ENCODE assay signal across 18 cellular contexts in the genomic region with DNA sequence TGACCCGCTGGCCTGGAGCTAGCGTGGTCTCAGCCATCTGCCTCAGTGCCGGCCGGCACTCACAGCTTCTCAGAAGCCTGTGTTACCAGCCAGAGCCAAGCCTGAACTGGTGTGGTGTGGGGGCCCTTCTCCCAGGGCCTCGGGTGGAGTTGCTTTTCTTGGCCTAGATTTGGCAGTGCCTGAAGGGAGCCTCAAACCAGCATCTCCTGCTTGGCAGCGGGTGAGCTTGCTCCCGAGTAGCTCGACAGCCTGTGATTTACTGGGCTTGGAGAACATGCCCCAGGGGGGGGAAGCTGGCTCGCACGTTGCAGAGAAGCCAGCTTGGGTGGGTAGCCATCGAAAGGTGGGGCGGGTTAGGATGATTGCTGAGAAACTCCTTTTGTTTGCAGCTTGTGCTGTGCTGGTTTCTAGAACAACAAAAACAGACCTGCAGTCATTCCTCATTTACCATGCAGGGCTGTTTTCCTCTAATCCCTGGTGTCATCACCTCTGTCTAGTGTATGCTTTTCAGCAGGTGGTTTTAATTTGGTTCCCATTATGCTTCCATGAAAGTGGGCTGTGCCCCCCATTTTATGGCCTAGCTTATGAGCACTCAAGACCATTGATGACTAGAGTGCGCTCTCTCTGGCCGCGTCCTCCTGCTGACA. TPM values are rescaled to one million over a fixed set of nuclear protein-coding genes. Genes with fewer than 3 reads are reported as not detected.
DNase-seq lines count a peak whose midpoint lies in the region; ATAC-seq and TF ChIP-seq lines count a peak whose summit lies in the region.
"Had no signal": no experiment of that assay in that cellular context is flagged by ENCODE, and none has a peak within 500 bp of the region (broad histone marks: within the 10 kb centered on the region; RNA-seq: fewer than 3 reads in every experiment).

No MANE protein-coding gene starts in this region.

- no peak for ATAC-seq in stimulated activated effector memory CD8-positive, alpha-beta T cell treated with anti-CD3 and anti-CD28 coated beads, Interleukin-12 subunit alpha, Interleukin-12 subunit beta, amount 100 ng/mL, for 72 hours
- ATAC-seq in left lung: no peak
- no peak for ATAC-seq in HG03354 (IDR thresholded peaks at IDR 0.05; ENCODE audit: poor library complexity, severe bottlenecking, unreplicated experiment)
- ATAC-seq: activated naive CD8-positive, alpha-beta T cell treated with anti-CD3 and anti-CD28 coated beads, Interleukin-2, amount 50 U/mL, for 24 hours; foreskin keratinocyte; HCT116 had no signal

- H3K9me3 Mint-ChIP-seq in stimulated activated effector memory CD8-positive, alpha-beta T cell treated with anti-CD3 and anti-CD28 coated beads, Interleukin-12 subunit alpha, Interleukin-12 subunit beta, amount 100 ng/mL, for 72 hours: no peaks in the 10 kb centered on the region
- H3K9me3 Mint-ChIP-seq in CD8-positive, alpha-beta memory T cell: no peaks in the 10 kb centered on the region
- H3K9me3 Mint-ChIP-seq: activated naive CD8-positive, alpha-beta T cell treated with anti-CD3 and anti-CD28 coated beads, Interleukin-2, amount 50 U/mL, for 24 hours; CD4-positive, CD25-positive, alpha-beta regulatory T cell had no signal

- no peaks in the 10 kb centered on the region for H3K27me3 Mint-ChIP-seq in CD8-positive, alpha-beta memory T cell
- H3K27me3 Mint-ChIP-seq: activated naive CD8-positive, alpha-beta T cell treated with anti-CD3 and anti-CD28 coated beads, Interleukin-2, amount 50 U/mL, for 24 hours; CD4-positive, CD25-positive, alpha-beta regulatory T cell had no signal

- peaks cover 25% of the 10 kb centered on the region for H3K36me3 Mint-ChIP-seq in stimulated activated effector memory CD8-positive, alpha-beta T cell treated with anti-CD3 and anti-CD28 coated beads, Interleukin-12 subunit alpha, Interleukin-12 subunit beta, amount 100 ng/mL, for 72 hours
- peaks cover 0 to 42% (median 9%) of the 10 kb centered on the region in 3 donors for H3K36me3 Mint-ChIP-seq in CD8-positive, alpha-beta memory T cell

- H3K36me3 ChIP-seq in SJCRH30 (peaks cover 30% of the 10 kb centered on the region), left lung (peaks cover 0 to 24% of the 10 kb centered on the region in 2 donors)
- H3K36me3 ChIP-seq in CD8-positive, alpha-beta memory T cell (ENCODE audit: insufficient read depth, low read length): no peaks in the 10 kb centered on the region

- H3K4me1 ChIP-seq in SJCRH30 (peaks cover 15% of the 10 kb centered on the region), left lung (no peaks in the 10 kb centered on the region)
- no peaks in the 10 kb centered on the region for H3K4me1 ChIP-seq in CD8-positive, alpha-beta memory T cell (ENCODE audit: insufficient read depth, low read length)
- H3K4me1 ChIP-seq: foreskin keratinocyte had no signal

- H3K27ac Mint-ChIP-seq in stimulated activated effector memory CD8-positive, alpha-beta T cell treated with anti-CD3 and anti-CD28 coated beads, Interleukin-12 subunit alpha, Interleukin-12 subunit beta, amount 100 ng/mL, for 72 hours: peak overlapping the region; percentile 54
- peak overlapping the region in 1 of 8 donors; percentile 36 for H3K27ac Mint-ChIP-seq in CD8-positive, alpha-beta memory T cell
- H3K27ac Mint-ChIP-seq: activated naive CD8-positive, alpha-beta T cell treated with anti-CD3 and anti-CD28 coated beads, Interleukin-2, amount 50 U/mL, for 24 hours had no signal

- H3K27ac ChIP-seq in SJCRH30: peak overlapping the region; percentile 6
- H3K27ac ChIP-seq in left lung: no peak overlapping the region
- H3K27ac ChIP-seq in CD8-positive, alpha-beta memory T cell (ENCODE audit: low read depth, low read length): no peak overlapping the region
- H3K27ac ChIP-seq: foreskin keratinocyte, WERI-Rb-1 had no signal

- intact Hi-C loops in left lung (cut with DNase I): no loop called here

- no peak overlapping the region for H3K4me3 Mint-ChIP-seq in stimulated activated effector memory CD8-positive, alpha-beta T cell treated with anti-CD3 and anti-CD28 coated beads, Interleukin-12 subunit alpha, Interleukin-12 subunit beta, amount 100 ng/mL, for 72 hours
- no peak overlapping the region for H3K4me3 Mint-ChIP-seq in CD8-positive, alpha-beta memory T cell
- H3K4me3 Mint-ChIP-seq: activated naive CD8-positive, alpha-beta T cell treated with anti-CD3 and anti-CD28 coated beads, Interleukin-2, amount 50 U/mL, for 24 hours; CD4-positive, CD25-positive, alpha-beta regulatory T cell had no signal

- DNase-seq in NCI-H1417 treated with DMSO at 0.1 percent for 48 hours (lab: John Stamatoyannopoulos, UW) (peak; percentile 10), SJCRH30 (peak; percentile 40 to 79), foreskin fibroblast (peak; percentile 30 to 74), left lung (no peak)
- DNase-seq in stimulated activated effector memory CD8-positive, alpha-beta T cell treated with anti-CD3 and anti-CD28 coated beads, Interleukin-12 subunit alpha, Interleukin-12 subunit beta, amount 100 ng/mL, for 72 hours (ENCODE audit: low spot score in 2 of 2): no peak
- DNase-seq in central memory CD4-positive, alpha-beta T cell: no peak
- no peak for DNase-seq in CD8-positive, alpha-beta memory T cell
- DNase-seq: activated naive CD8-positive, alpha-beta T cell treated with anti-CD3 and anti-CD28 coated beads, Interleukin-2, amount 50 U/mL, for 24 hours; CD4-positive, CD25-positive, alpha-beta regulatory T cell; foreskin keratinocyte; NCI-H526 treated with DMSO at 0.1 percent for 48 hours; SIG-M5; WERI-Rb-1 had no signal

- H3K4me3 ChIP-seq in SJCRH30 (no peak overlapping the region), foreskin fibroblast (ENCODE audit: low read depth in 1 of 2, low read length in 2 of 2) (no peak overlapping the region), left lung (no peak overlapping the region)
- no peak overlapping the region for H3K4me3 ChIP-seq in CD8-positive, alpha-beta memory T cell (ENCODE audit: low read length)

- H3K4me1 Mint-ChIP-seq in stimulated activated effector memory CD8-positive, alpha-beta T cell treated with anti-CD3 and anti-CD28 coated beads, Interleukin-12 subunit alpha, Interleukin-12 subunit beta, amount 100 ng/mL, for 72 hours: peaks cover 17% of the 10 kb centered on the region
- peaks cover 3 to 5% (median 4%) of the 10 kb centered on the region in 3 donors for H3K4me1 Mint-ChIP-seq in CD8-positive, alpha-beta memory T cell
- H3K4me1 Mint-ChIP-seq: activated naive CD8-positive, alpha-beta T cell treated with anti-CD3 and anti-CD28 coated beads, Interleukin-2, amount 50 U/mL, for 24 hours had no signal

- POLR2A ChIA-PET in CD8-positive, alpha-beta memory T cell (lab: Charles Lee): no interaction called here

- no peaks in the 10 kb centered on the region for H3K9me3 ChIP-seq in SJCRH30 (replicated peaks)
- no peaks in the 10 kb centered on the region for H3K9me3 ChIP-seq in left lung
- no peaks in the 10 kb centered on the region for H3K9me3 ChIP-seq in CD8-positive, alpha-beta memory T cell (ENCODE audit: low read length)

- TF ChIP-seq CTCF in foreskin fibroblast (IDR thresholded peaks at IDR 0.05; ENCODE audit: low read depth, low read length): no peak
- no peak for TF ChIP-seq CTCF in left lung (IDR thresholded peaks at IDR 0.05)

- H3K27me3 ChIP-seq in SJCRH30 (no peaks in the 10 kb centered on the region), left lung (no peaks in the 10 kb centered on the region)
- no peaks in the 10 kb centered on the region for H3K27me3 ChIP-seq in CD8-positive, alpha-beta memory T cell (ENCODE audit: insufficient read depth, low read length, poor library complexity, severe bottlenecking)
- H3K27me3 ChIP-seq: foreskin keratinocyte had no signal

- CTCF ChIA-PET in CD8-positive, alpha-beta memory T cell (lab: Charles Lee): interaction anchor here (1.4 kb wide), 1 partner anchor 132 kb away, joined by 3 read pairs; no protein-coding TSS in a partner anchor

RNA-seq across cellular contexts. Expression of a gene that starts 42.2 kb away (rescaled TPM):
- 172 and 181 TPM in 2 replicates for total RNA-seq in SJCRH30 (2014; rRNA removed; shearing (Covaris generic))
- total RNA-seq in left lung: 10 to 100 TPM; 87.2 to 89.6 TPM
- 10 to 100 TPM; 79.1 to 83.7 TPM for total RNA-seq in CD8-positive, alpha-beta memory T cell
- 130 TPM for polyA plus RNA-seq in CD8-positive, alpha-beta memory T cell

RNA-seq across cellular contexts. Expression of a gene that starts 45.7 kb away (rescaled TPM):
- not detected in 2 replicates for total RNA-seq in SJCRH30 (2014; rRNA removed; shearing (Covaris generic))
- 1 to 10 TPM; 1.6 to 3.4 TPM for total RNA-seq in left lung
- total RNA-seq in CD8-positive, alpha-beta memory T cell: not detected
- not detected for polyA plus RNA-seq in CD8-positive, alpha-beta memory T cell
- total RNA-seq: CD4-positive, CD25-positive, alpha-beta regulatory T cell; HT1080; mononuclear cell; renal cortical epithelial cell had no signal

RNA-seq across cellular contexts. Expression of a gene that starts 58.7 kb away (rescaled TPM):
- total RNA-seq in SJCRH30 (2014; rRNA removed; shearing (Covaris generic)): 0.79 and 2.1 TPM in 2 replicates
- 10 to 100 TPM; 17.7 to 28.1 TPM for total RNA-seq in left lung
- total RNA-seq in CD8-positive, alpha-beta memory T cell: 1 to 10 TPM; 1.3 to 2.3 TPM
- 0.79 TPM for polyA plus RNA-seq in CD8-positive, alpha-beta memory T cell
- total RNA-seq: HT1080 had no signal

Comparison
In these comparisons a context has a peak if more than half of its experiments do, and no peak if none do; other contexts are left out.
1. DNase-seq: peak in NCI-H1417 treated with DMSO at 0.1 percent for 48 hours (single experiment), SJCRH30 (2 of 2) and foreskin fibroblast (2 of 2); none in stimulated activated effector memory CD8-positive, alpha-beta T cell treated with anti-CD3 and anti-CD28 coated beads, Interleukin-12 subunit alpha, Interleukin-12 subunit beta, amount 100 ng/mL, for 72 hours (0 of 2), central memory CD4-positive, alpha-beta T cell (single experiment), left lung (0 of 2) and CD8-positive, alpha-beta memory T cell (0 of 5).